13 cellular contexts compared by ENCODE assay signal in the genomic region with DNA sequence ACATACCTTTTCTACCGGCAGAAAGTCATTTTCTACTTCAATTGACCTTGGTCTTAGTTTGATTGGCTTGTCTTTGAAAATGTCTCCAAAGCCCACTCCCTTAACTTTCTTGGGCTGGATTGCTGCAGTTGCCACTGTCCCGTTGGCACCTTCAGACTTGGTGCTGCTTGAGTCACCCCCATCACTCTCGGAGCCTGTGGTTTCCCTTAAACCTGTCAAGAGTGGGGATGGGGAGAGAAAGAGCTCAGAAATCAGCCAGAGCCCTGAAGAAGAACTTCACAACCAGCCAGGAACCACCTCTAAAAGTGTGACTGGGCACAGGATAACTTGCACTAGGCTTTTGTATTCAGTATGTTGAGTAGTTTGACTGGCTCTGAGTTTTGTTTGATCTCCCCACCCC.
DNase-seq lines count a peak whose midpoint lies in the region; ATAC-seq lines count a peak whose summit lies in the region.
"Had no signal": no experiment of that assay in that cellular context is flagged by ENCODE, and none has a peak within 500 bp of the region (broad histone marks: within the 10 kb centered on the region; RNA-seq: fewer than 3 reads in every experiment).

No MANE protein-coding gene starts in this region.

- H3K4me3 Mint-ChIP-seq in activated CD4-positive, alpha-beta memory T cell treated with anti-CD3 and anti-CD28 coated beads for 36 hours = peak overlapping the region; percentile 67
- H3K4me3 Mint-ChIP-seq in effector memory CD8-positive, alpha-beta T cell = peak overlapping the region; percentile 19 to 54
- peak overlapping the region; percentile 75 for H3K4me3 Mint-ChIP-seq in stimulated activated naive CD8-positive, alpha-beta T cell treated with anti-CD3 and anti-CD28 coated beads, Interleukin-15, Interleukin-2, amounts not matched to agents 100 ng/mL and 50 ng/mL, for 24 hours

- POLR2A ChIA-PET in activated CD4-positive, alpha-beta memory T cell treated with anti-CD3 and anti-CD28 coated beads for 36 hours (lab: Charles Lee) = no interaction called here

- peak overlapping the region; percentile 91 for H3K27ac Mint-ChIP-seq in activated CD4-positive, alpha-beta memory T cell treated with anti-CD3 and anti-CD28 coated beads for 36 hours
- H3K27ac Mint-ChIP-seq in effector memory CD8-positive, alpha-beta T cell = peak overlapping the region; percentile 95 to 99
- H3K27ac Mint-ChIP-seq in stimulated activated naive CD8-positive, alpha-beta T cell treated with anti-CD3 and anti-CD28 coated beads, Interleukin-15, Interleukin-2, amounts not matched to agents 100 ng/mL and 50 ng/mL, for 24 hours = peak overlapping the region; percentile 97

- CTCF ChIA-PET in activated CD4-positive, alpha-beta memory T cell treated with anti-CD3 and anti-CD28 coated beads for 36 hours (lab: Charles Lee) = interaction anchor here (0.7 kb wide), 1 partner anchor 20 kb away, joined by 3 read pairs; no protein-coding TSS in a partner anchor

- no peaks in the 10 kb centered on the region for H3K27me3 Mint-ChIP-seq in activated CD4-positive, alpha-beta memory T cell treated with anti-CD3 and anti-CD28 coated beads for 36 hours
- H3K27me3 Mint-ChIP-seq in effector memory CD8-positive, alpha-beta T cell = no peaks in the 10 kb centered on the region
- no peaks in the 10 kb centered on the region for H3K27me3 Mint-ChIP-seq in stimulated activated naive CD8-positive, alpha-beta T cell treated with anti-CD3 and anti-CD28 coated beads, Interleukin-15, Interleukin-2, amounts not matched to agents 100 ng/mL and 50 ng/mL, for 24 hours

- peak; percentile 17 to 23 for ATAC-seq in activated CD4-positive, CD25-positive, alpha-beta regulatory T cell treated with anti-CD3 and anti-CD28 coated beads, Interleukin-2, amount 50 U/mL, for 24 hours
- peak; percentile 39 for ATAC-seq in effector memory CD8-positive, alpha-beta T cell (replicated peaks)
- no peak for ATAC-seq in GM19395 (IDR thresholded peaks at IDR 0.05; ENCODE audit: unreplicated experiment)
- ATAC-seq: HCT116 had no signal

- no peak for DNase-seq in activated CD4-positive, CD25-positive, alpha-beta regulatory T cell (lab: John Stamatoyannopoulos, UW)
- peak; percentile 51 for DNase-seq in activated CD4-positive, alpha-beta memory T cell treated with anti-CD3 and anti-CD28 coated beads for 36 hours
- peak; percentile 13 to 27 (median 24) for DNase-seq in effector memory CD8-positive, alpha-beta T cell
- DNase-seq in DMS153 (lab: John Stamatoyannopoulos, UW) (no peak), NCI-H2029 (lab: John Stamatoyannopoulos, UW) (no peak)
- DNase-seq: ACHN, GDM1, NCI-H1105 treated with DMSO at 0.1 percent for 48 hours, pancreas had no signal

- H3K4me1 Mint-ChIP-seq in activated CD4-positive, alpha-beta memory T cell treated with anti-CD3 and anti-CD28 coated beads for 36 hours (ENCODE audit: low read depth) = peaks cover 80% of the 10 kb centered on the region
- peaks cover 37 to 41% of the 10 kb centered on the region in 2 donors for H3K4me1 Mint-ChIP-seq in effector memory CD8-positive, alpha-beta T cell (ENCODE audit: low read depth in 2 of 2)
- H3K4me1 Mint-ChIP-seq in stimulated activated naive CD8-positive, alpha-beta T cell treated with anti-CD3 and anti-CD28 coated beads, Interleukin-15, Interleukin-2, amounts not matched to agents 100 ng/mL and 50 ng/mL, for 24 hours (ENCODE audit: low read depth) = peaks cover 91% of the 10 kb centered on the region

- H3K9me3 Mint-ChIP-seq in activated CD4-positive, alpha-beta memory T cell treated with anti-CD3 and anti-CD28 coated beads for 36 hours = no peaks in the 10 kb centered on the region
- H3K9me3 Mint-ChIP-seq in effector memory CD8-positive, alpha-beta T cell = no peaks in the 10 kb centered on the region
- no peaks in the 10 kb centered on the region for H3K9me3 Mint-ChIP-seq in stimulated activated naive CD8-positive, alpha-beta T cell treated with anti-CD3 and anti-CD28 coated beads, Interleukin-15, Interleukin-2, amounts not matched to agents 100 ng/mL and 50 ng/mL, for 24 hours

- H3K36me3 Mint-ChIP-seq in activated CD4-positive, alpha-beta memory T cell treated with anti-CD3 and anti-CD28 coated beads for 36 hours = peaks cover 24% of the 10 kb centered on the region
- H3K36me3 Mint-ChIP-seq in effector memory CD8-positive, alpha-beta T cell (ENCODE audit: insufficient read depth) = peaks cover 46% of the 10 kb centered on the region
- H3K36me3 Mint-ChIP-seq in stimulated activated naive CD8-positive, alpha-beta T cell treated with anti-CD3 and anti-CD28 coated beads, Interleukin-15, Interleukin-2, amounts not matched to agents 100 ng/mL and 50 ng/mL, for 24 hours (ENCODE audit: low read depth) = peaks cover 57% of the 10 kb centered on the region

- intact Hi-C loops in activated CD4-positive, alpha-beta memory T cell treated with anti-CD3 and anti-CD28 coated beads for 36 hours (cut with micrococcal nuclease) = loop anchor here (1.0 to 10.0 kb wide), 7 partner anchors 38 to 1009 kb away; partner anchors contain the start of genes RS1 and SH3KBP1

Comparison
In these comparisons a context has a peak if more than half of its experiments do, and no peak if none do; other contexts are left out.
1. DNase-seq: peak in activated CD4-positive, alpha-beta memory T cell treated with anti-CD3 and anti-CD28 coated beads for 36 hours (single experiment) and effector memory CD8-positive, alpha-beta T cell (3 of 3); none in activated CD4-positive, CD25-positive, alpha-beta regulatory T cell (0 of 4), DMS153 (single experiment) and NCI-H2029 (single experiment).
2. Peak in every context shown above with its lines, with median percentiles within 50 percentile points of each other: H3K27ac Mint-ChIP-seq and H3K4me3 Mint-ChIP-seq.